Comparison of ENCODE assay signal across 8 cellular contexts in genomic region chr2:85418132-85419008, GRCh38. TPM values are rescaled to one million over a fixed set of nuclear protein-coding genes. Genes with fewer than 3 reads are reported as not detected.
A peak's percentile ranks its signal among the peaks of the same experiment; 100 is the strongest.
DNase-seq lines count a peak whose midpoint lies in the region; ATAC-seq and TF ChIP-seq lines count a peak whose summit lies in the region.

Gene SH2D6, plus strand, starts transcription at chr2:85418714. Its CDS starts 10,752 bp downstream, at chr2:85429466.

- peak; percentile 75 for ATAC-seq in HG03378 (IDR thresholded peaks at IDR 0.05; ENCODE audit: unreplicated experiment)
- ATAC-seq in lower lobe of right lung: peak; percentile 70 to 77

- DNase-seq in C1 segment of cervical spinal cord (lab: John Stamatoyannopoulos, UW) (peak in 13 of 14 donors; percentile 57 to 97 (median 89)), GM19238 (ENCODE audit: insufficient read length, low spot score) (peak; percentile 90), NCI-H69 (lab: John Stamatoyannopoulos, UW) (peak; percentile 88), lower lobe of right lung (peak; percentile 92)
- peak; percentile 89 for DNase-seq in activated CD4-positive, alpha-beta memory T cell treated with anti-CD3 and anti-CD28 coated beads for 36 hours
- peak; percentile 52 to 80 (median 54) for DNase-seq in stimulated activated CD4-positive, alpha-beta T cell treated with anti-CD3 and anti-CD28 coated beads, TNF-alpha, amount 100 ng/mL, for 1 hour (ENCODE audit: low read depth in 3 of 3, low spot score in 1 of 3)

- H3K9me3 Mint-ChIP-seq in activated CD4-positive, alpha-beta memory T cell treated with anti-CD3 and anti-CD28 coated beads for 36 hours: no peaks in the 10 kb centered on the region

- peak within 1 kb of the TSS; percentile 77 for H3K27ac ChIP-seq in duodenal mucosa (ENCODE audit: low read depth, low read length)
- peak within 1 kb of the TSS; percentile 94 for H3K27ac ChIP-seq in lower lobe of right lung

- peaks cover 24% of the 10 kb centered on the region for H3K4me1 Mint-ChIP-seq in activated CD4-positive, alpha-beta memory T cell treated with anti-CD3 and anti-CD28 coated beads for 36 hours (ENCODE audit: low read depth)

- H3K4me1 ChIP-seq in duodenal mucosa (ENCODE audit: control insufficient read depth in 1 of 2, insufficient read depth in 2 of 2, low read length in 2 of 2) (peaks cover 41 to 42% of the 10 kb centered on the region in 2 donors), lower lobe of right lung (peaks cover 51% of the 10 kb centered on the region)

- peaks cover 3% of the 10 kb centered on the region for H3K27me3 Mint-ChIP-seq in activated CD4-positive, alpha-beta memory T cell treated with anti-CD3 and anti-CD28 coated beads for 36 hours

- no peaks in the 10 kb centered on the region for H3K9me3 ChIP-seq in duodenal mucosa (ENCODE audit: control insufficient read depth in 1 of 2, low read length in 2 of 2)
- H3K9me3 ChIP-seq in lower lobe of right lung: no peaks in the 10 kb centered on the region

- H3K27ac Mint-ChIP-seq in activated CD4-positive, alpha-beta memory T cell treated with anti-CD3 and anti-CD28 coated beads for 36 hours: peak within 1 kb of the TSS; percentile 96

- H3K4me3 Mint-ChIP-seq in activated CD4-positive, alpha-beta memory T cell treated with anti-CD3 and anti-CD28 coated beads for 36 hours: peak within 1 kb of the TSS; percentile 93

- CTCF ChIA-PET in activated CD4-positive, alpha-beta memory T cell treated with anti-CD3 and anti-CD28 coated beads for 36 hours (lab: Charles Lee): interaction anchor here (0.7 to 8.0 kb wide), 7 partner anchors 10 to 220 kb away, joined by 3 to 328 read pairs (median 9); partner anchors contain the start of genes MAT2A and TGOLN2

- POLR2A ChIA-PET in activated CD4-positive, alpha-beta memory T cell treated with anti-CD3 and anti-CD28 coated beads for 36 hours (lab: Charles Lee): interaction anchor here (0.6 to 3.9 kb wide), 14 partner anchors 9 to 238 kb away, joined by 3 to 58 read pairs (median 7); partner anchors contain the start of genes C2orf68, ELMOD3, MAT2A and RETSAT

- no peaks in the 10 kb centered on the region for H3K36me3 Mint-ChIP-seq in activated CD4-positive, alpha-beta memory T cell treated with anti-CD3 and anti-CD28 coated beads for 36 hours

- peak within 1 kb of the TSS; percentile 81 to 85 for H3K9ac ChIP-seq in duodenal mucosa (ENCODE audit: low read depth in 1 of 2, low read length in 2 of 2)

- H3K27me3 ChIP-seq in duodenal mucosa (ENCODE audit: control insufficient read depth in 1 of 2, insufficient read depth in 2 of 2, low read length in 2 of 2) (no peaks in the 10 kb centered on the region), lower lobe of right lung (ENCODE audit: low read depth) (no peaks in the 10 kb centered on the region)

- peak within 1 kb of the TSS; percentile 88 to 90 for H3K4me3 ChIP-seq in duodenal mucosa (ENCODE audit: low read depth in 1 of 2, low read length in 2 of 2)
- peak within 1 kb of the TSS; percentile 77 for H3K4me3 ChIP-seq in lower lobe of right lung

- no peak for TF ChIP-seq CTCF in lower lobe of right lung (IDR thresholded peaks at IDR 0.05)

- H3K36me3 ChIP-seq in duodenal mucosa (ENCODE audit: control insufficient read depth in 1 of 2, insufficient read depth in 2 of 2, low read length in 2 of 2): no peaks in the 10 kb centered on the region
- H3K36me3 ChIP-seq in lower lobe of right lung: no peaks in the 10 kb centered on the region

- intact Hi-C loops in activated CD4-positive, alpha-beta memory T cell treated with anti-CD3 and anti-CD28 coated beads for 36 hours (cut with micrococcal nuclease): loop anchor here (1.0 kb wide), 2 partner anchors 64 to 121 kb away; partner anchors contain the start of genes ELMOD3, MAT2A and RETSAT
- intact Hi-C loops in lower lobe of right lung (cut with DNase I): no loop called here

RNA-seq across cellular contexts. Expression of gene SH2D6, which starts in this region (rescaled TPM):
- 1 to 10 TPM in 1 of 2 experiments, under 1 TPM in 1; 0.65 to 1.4 TPM for total RNA-seq in activated CD4-positive, alpha-beta memory T cell treated with anti-CD3 and anti-CD28 coated beads for 36 hours
- total RNA-seq in lower lobe of right lung: 0.97 TPM

Comparison
In these comparisons a context has a peak if more than half of its experiments do, and no peak if none do; other contexts are left out.
1. Peak in every context shown above with its lines: DNase-seq, ATAC-seq, H3K4me3 ChIP-seq and H3K27ac ChIP-seq.
2. Peak in DNase-seq, ATAC-seq, H3K4me3 ChIP-seq and H3K27ac ChIP-seq in lower lobe of right lung; RNA of the gene not detected or under 1 TPM.